In the genomic region with DNA sequence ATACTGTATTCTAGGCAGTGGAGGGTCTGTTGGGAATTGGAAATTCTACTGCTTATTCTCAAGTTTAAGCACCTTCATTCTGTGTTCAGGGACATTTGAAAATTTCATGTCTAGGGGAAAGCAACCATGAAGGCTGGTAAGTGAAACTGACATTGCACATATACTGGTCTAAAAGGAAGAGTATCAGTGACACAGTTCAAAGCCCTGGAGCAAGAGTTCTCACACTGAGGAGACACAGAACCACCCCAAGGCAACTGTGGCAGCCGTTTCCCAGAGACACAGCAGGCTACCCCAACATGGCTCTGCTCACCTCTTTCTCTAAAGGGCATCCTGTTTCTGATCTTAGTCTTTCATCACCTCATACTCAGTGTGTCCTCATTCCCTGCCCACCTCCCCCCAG, we compare ENCODE assay signal across 21 cellular contexts.
DNase-seq lines count a peak whose midpoint lies in the region; ATAC-seq, FAIRE-seq and TF ChIP-seq lines count a peak whose summit lies in the region.
"Had no signal": no experiment of that assay in that cellular context is flagged by ENCODE, and none has a peak within 500 bp of the region (broad histone marks: within the 10 kb centered on the region; RNA-seq: fewer than 3 reads in every experiment).

No MANE protein-coding gene starts in this region.

- peak; percentile 78 for FAIRE-seq in GM12892 (lab: Jason Lieb, UNC)

- no peak for TF ChIP-seq POLR2A in GM12892 (IDR thresholded peaks at IDR 0.05; ENCODE audit: low read depth, low read length)

- peak; percentile 74 for ATAC-seq in GM18868 (IDR thresholded peaks at IDR 0.05; ENCODE audit: unreplicated experiment)
- ATAC-seq in GM21723 (IDR thresholded peaks at IDR 0.05; ENCODE audit: unreplicated experiment) = peak; percentile 65
- ATAC-seq: activated T-cell treated with anti-CD3 and anti-CD28 coated beads, Interleukin-2, amount 50 U/mL, for 72 hours had no signal

- DNase-seq in GM12892 (ENCODE audit: insufficient read length) (no peak), NCI-H146 treated with DMSO at 0.1 percent for 48 hours (lab: John Stamatoyannopoulos, UW; ENCODE audit: unreplicated experiment) (peak; percentile 51), NCI-H226 (no peak), DMS153 (lab: John Stamatoyannopoulos, UW) (no peak)
- DNase-seq in activated CD4-positive, alpha-beta T cell treated with anti-CD3 and anti-CD28 coated beads, Interleukin-2, amount 50 U/mL, for 4 hours = no peak
- DNase-seq in activated CD4-positive, CD25-positive, alpha-beta regulatory T cell treated with anti-CD3 and anti-CD28 coated beads, Interleukin-2, amount 50 U/mL, for 72 hours = no peak
- DNase-seq: activated CD4-positive, alpha-beta T cell treated with anti-CD3 and anti-CD28 coated beads, Interleukin-2, amount 10 ng/mL, durations not matched to agents 24 days and 14 days; activated naive CD4-positive, alpha-beta T cell treated with Interleukin-2 at 50 U/mL for 16 hours; activated T-cell treated with anti-CD3 and anti-CD28 coated beads, Interleukin-2, amount 50 U/mL, for 72 hours; Calu3; effector CD8-positive, alpha-beta T cell; EL; heart right ventricle; IMR-90; NCI-H1092; NCI-H2081 treated with DMSO at 0.1 percent for 48 hours; RPMI8226; sigmoid colon; tibial artery had no signal
